Comparison of ENCODE assay signal across 9 cellular contexts in genomic region chr19:35592226-35592625, GRCh38. TPM values are rescaled to one million over a fixed set of nuclear protein-coding genes. Genes with fewer than 3 reads are reported as not detected.
DNase-seq lines count a peak whose midpoint lies in the region; ATAC-seq and TF ChIP-seq lines count a peak whose summit lies in the region.
"Had no signal": no experiment of that assay in that cellular context is flagged by ENCODE, and none has a peak within 500 bp of the region (broad histone marks: within the 10 kb centered on the region; RNA-seq: fewer than 3 reads in every experiment).

No MANE protein-coding gene starts in this region.

- TF ChIP-seq CTCF in 22Rv1 (IDR thresholded peaks at IDR 0.05) = peak; percentile 61
- TF ChIP-seq CTCF in cardiac fibroblast (IDR thresholded peaks at IDR 0.05; ENCODE audit: low read depth, low read length) = peak; percentile 56

- ATAC-seq in HG02970 (IDR thresholded peaks at IDR 0.05; ENCODE audit: low FRiP score, unreplicated experiment) (no peak), GM19463 (IDR thresholded peaks at IDR 0.05; ENCODE audit: unreplicated experiment) (no peak)

- peak; percentile 45 for DNase-seq in EH (ENCODE audit: low read depth)
- DNase-seq in NCI-H2029 treated with DMSO at 0.1 percent for 48 hours (lab: John Stamatoyannopoulos, UW) = peak; percentile 55
- DNase-seq in cardiac fibroblast (ENCODE audit: low read depth in 2 of 2) = peak; percentile 63 to 70
- DNase-seq in myocyte (ENCODE audit: low read depth) = peak; percentile 24
- no peak for DNase-seq in stimulated activated CD4-positive, alpha-beta T cell treated with anti-CD3 and anti-CD28 coated beads, Interleukin-1b, Interleukin-23, amount 100 ng/mL, for 48 hours

- H3K27ac ChIP-seq in 22Rv1 = no peak overlapping the region

- H3K4me3 ChIP-seq in cardiac fibroblast (replicated peaks in 1 of 2; ENCODE audit: low read depth in 2 of 2, low read length in 2 of 2) = no peak overlapping the region

RNA-seq across cellular contexts. Expression of gene PMIS2, which starts 6.3 kb away (rescaled TPM):
- total RNA-seq in myocyte = not detected in 2 replicates
- polyA plus RNA-seq in myocyte (2012) = not detected
- polyA plus RNA-seq: adipose tissue had no signal

RNA-seq across cellular contexts. Expression of gene HAUS5, which starts 20.3 kb away (rescaled TPM):
- total RNA-seq in myocyte = 4.8 and 6.5 TPM in 2 replicates
- polyA plus RNA-seq in myocyte (2012) = 7.2 TPM

RNA-seq across cellular contexts. Expression of gene ATP4A, which starts 28.8 kb away (rescaled TPM):
- not detected in 2 replicates for total RNA-seq in myocyte
- polyA plus RNA-seq in myocyte (2012) = not detected

RNA-seq across cellular contexts. Expression of gene RBM42, which starts 36.6 kb away (rescaled TPM):
- 68.9 and 72.6 TPM in 2 replicates for total RNA-seq in myocyte
- 76.0 TPM for polyA plus RNA-seq in myocyte (2012)

RNA-seq across cellular contexts. Expression of gene TMEM147, which starts 46.8 kb away (rescaled TPM):
- total RNA-seq in myocyte = 124 and 137 TPM in 2 replicates
- polyA plus RNA-seq in myocyte (2012) = 200 TPM
